In the genomic region with DNA sequence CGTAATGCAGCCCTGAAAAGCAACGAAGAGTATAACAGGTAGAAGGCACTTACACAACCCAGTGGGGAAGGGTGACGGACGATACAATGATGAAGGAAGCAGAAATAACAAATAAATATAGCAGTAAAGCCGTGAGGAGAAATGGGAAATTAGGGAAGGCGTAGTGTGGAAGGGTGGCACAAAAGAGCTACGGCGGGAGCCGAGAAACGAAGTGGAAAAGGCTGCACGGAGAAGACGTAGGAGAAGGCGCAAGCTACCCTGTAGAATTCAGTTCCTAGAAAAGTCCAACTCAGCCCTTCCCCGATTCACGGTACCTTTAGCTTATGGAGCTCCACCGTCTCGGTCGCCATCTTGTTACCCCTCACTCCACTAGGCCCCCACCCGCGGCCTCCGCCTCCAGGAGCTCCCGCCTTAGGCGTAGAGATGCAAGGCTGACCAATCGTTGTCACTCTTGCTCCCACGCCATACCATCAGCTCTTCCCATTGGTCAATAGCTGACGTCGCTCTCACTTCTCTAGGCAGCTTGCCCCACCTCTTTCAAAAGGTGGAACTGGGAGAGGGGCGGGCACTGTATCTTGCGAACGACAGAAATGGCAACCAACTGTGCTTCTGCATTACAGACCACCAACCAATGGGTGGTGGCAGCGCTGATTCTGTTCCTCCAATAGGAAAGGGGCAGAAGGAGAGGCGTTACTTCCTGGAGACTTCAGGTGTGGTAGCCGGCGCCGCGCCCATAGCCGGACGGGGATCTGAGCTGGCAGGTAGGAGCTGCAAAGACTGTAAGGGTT, we compare ENCODE assay signal across 1 cellular context.
TF ChIP-seq lines count a peak whose summit lies in the region.

A gene with protein sequence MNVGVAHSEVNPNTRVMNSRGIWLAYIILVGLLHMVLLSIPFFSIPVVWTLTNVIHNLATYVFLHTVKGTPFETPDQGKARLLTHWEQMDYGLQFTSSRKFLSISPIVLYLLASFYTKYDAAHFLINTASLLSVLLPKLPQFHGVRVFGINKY (plus strand): TSS at position 690 of the 788 bp plus-strand sequence. CDS start 959 bp downstream, outside the sequence.
Gene SARNP, minus strand, starts transcription at position 373 of the 788 bp plus-strand sequence. Its CDS starts 23 bp downstream, at position 350.

TF ChIP-seq in K562, 482 proteins besides CTCF, POLR2A, EP300 and RAD21 (continued from another document and continues in another):
- TF ChIP-seq, protein P1, sequence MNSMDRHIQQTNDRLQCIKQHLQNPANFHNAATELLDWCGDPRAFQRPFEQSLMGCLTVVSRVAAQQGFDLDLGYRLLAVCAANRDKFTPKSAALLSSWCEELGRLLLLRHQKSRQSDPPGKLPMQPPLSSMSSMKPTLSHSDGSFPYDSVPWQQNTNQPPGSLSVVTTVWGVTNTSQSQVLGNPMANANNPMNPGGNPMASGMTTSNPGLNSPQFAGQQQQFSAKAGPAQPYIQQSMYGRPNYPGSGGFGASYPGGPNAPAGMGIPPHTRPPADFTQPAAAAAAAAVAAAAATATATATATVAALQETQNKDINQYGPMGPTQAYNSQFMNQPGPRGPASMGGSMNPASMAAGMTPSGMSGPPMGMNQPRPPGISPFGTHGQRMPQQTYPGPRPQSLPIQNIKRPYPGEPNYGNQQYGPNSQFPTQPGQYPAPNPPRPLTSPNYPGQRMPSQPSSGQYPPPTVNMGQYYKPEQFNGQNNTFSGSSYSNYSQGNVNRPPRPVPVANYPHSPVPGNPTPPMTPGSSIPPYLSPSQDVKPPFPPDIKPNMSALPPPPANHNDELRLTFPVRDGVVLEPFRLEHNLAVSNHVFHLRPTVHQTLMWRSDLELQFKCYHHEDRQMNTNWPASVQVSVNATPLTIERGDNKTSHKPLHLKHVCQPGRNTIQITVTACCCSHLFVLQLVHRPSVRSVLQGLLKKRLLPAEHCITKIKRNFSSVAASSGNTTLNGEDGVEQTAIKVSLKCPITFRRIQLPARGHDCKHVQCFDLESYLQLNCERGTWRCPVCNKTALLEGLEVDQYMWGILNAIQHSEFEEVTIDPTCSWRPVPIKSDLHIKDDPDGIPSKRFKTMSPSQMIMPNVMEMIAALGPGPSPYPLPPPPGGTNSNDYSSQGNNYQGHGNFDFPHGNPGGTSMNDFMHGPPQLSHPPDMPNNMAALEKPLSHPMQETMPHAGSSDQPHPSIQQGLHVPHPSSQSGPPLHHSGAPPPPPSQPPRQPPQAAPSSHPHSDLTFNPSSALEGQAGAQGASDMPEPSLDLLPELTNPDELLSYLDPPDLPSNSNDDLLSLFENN (IDR thresholded peaks at IDR 0.05; ENCODE audit: low read depth in 2 of 2, low read length in 2 of 2), result peak in 1 of 2 experiments; percentile 13; a peak in 1 of 4 replicates
- TF ChIP-seq SAFB2 (IDR thresholded peaks at IDR 0.05; ENCODE audit: borderline replicate concordance, low read depth, low read length, severe bottlenecking), result no peak
- TF ChIP-seq U2AF1 (optimal IDR thresholded peaks at IDR 0.05; ENCODE audit: low read depth, low read length), result no peak
- TF ChIP-seq ZNF583 (CRISPR knock-in tag; IDR thresholded peaks at IDR 0.05), result 0 out of 2 replicates have a peak, but pooled peaks have one; percentile 28
- TF ChIP-seq MCM7 (IDR thresholded peaks at IDR 0.05), result no peak
- 0 out of 2 replicates have a peak, but pooled peaks have one; percentile 0 for TF ChIP-seq ZNF384 (IDR thresholded peaks at IDR 0.05; ENCODE audit: low read depth, low read length)
- no peak for TF ChIP-seq MYNN (IDR thresholded peaks at IDR 0.05)
- TF ChIP-seq MYNN (CRISPR knock-in tag; IDR thresholded peaks at IDR 0.05), result no peak
- no peak for TF ChIP-seq ZNF507 (tag; conservative IDR thresholded peaks at IDR 0.05)
- 0 out of 2 replicates have a peak, but pooled peaks have one; percentile 76 for TF ChIP-seq ZNF12 (CRISPR knock-in tag; IDR thresholded peaks at IDR 0.05)
- no peak for TF ChIP-seq PURB (CRISPR knock-in tag; IDR thresholded peaks at IDR 0.05; ENCODE audit: low read depth)
- TF ChIP-seq CTCFL (IDR thresholded peaks at IDR 0.05; ENCODE audit: borderline replicate concordance, insufficient read depth, low read depth, low read length, poor library complexity, severe bottlenecking), result no peak
- no peak for TF ChIP-seq ZNF224 (CRISPR knock-in tag; IDR thresholded peaks at IDR 0.05)
- no peak for TF ChIP-seq CHCHD3 (CRISPR knock-in tag; IDR thresholded peaks at IDR 0.05)
- no peak for TF ChIP-seq ETV6 (IDR thresholded peaks at IDR 0.05; ENCODE audit: borderline replicate concordance in 1 of 2, low read depth in 2 of 2, low read length in 1 of 2)
- TF ChIP-seq ETV6 (CRISPR knock-in tag; IDR thresholded peaks at IDR 0.05; ENCODE audit: borderline replicate concordance), result no peak
- no peak for TF ChIP-seq KLF6 (CRISPR knock-in tag; IDR thresholded peaks at IDR 0.05; ENCODE audit: borderline replicate concordance)
- no peak for TF ChIP-seq NUFIP1 (IDR thresholded peaks at IDR 0.05; ENCODE audit: partially characterized antibody)
- TF ChIP-seq, protein P2, sequence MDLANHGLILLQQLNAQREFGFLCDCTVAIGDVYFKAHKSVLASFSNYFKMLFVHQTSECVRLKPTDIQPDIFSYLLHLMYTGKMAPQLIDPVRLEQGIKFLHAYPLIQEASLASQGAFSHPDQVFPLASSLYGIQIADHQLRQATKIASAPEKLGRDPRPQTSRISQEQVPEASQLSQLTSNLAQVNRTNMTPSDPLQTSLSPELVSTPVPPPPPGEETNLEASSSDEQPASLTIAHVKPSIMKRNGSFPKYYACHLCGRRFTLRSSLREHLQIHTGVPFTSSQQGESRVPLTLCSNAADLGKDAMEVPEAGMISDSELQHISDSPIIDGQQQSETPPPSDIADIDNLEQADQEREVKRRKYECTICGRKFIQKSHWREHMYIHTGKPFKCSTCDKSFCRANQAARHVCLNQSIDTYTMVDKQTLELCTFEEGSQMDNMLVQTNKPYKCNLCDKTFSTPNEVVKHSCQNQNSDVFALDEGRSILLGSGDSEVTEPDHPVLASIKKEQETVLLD (IDR thresholded peaks at IDR 0.05), result no peak
- TF ChIP-seq, protein P3, sequence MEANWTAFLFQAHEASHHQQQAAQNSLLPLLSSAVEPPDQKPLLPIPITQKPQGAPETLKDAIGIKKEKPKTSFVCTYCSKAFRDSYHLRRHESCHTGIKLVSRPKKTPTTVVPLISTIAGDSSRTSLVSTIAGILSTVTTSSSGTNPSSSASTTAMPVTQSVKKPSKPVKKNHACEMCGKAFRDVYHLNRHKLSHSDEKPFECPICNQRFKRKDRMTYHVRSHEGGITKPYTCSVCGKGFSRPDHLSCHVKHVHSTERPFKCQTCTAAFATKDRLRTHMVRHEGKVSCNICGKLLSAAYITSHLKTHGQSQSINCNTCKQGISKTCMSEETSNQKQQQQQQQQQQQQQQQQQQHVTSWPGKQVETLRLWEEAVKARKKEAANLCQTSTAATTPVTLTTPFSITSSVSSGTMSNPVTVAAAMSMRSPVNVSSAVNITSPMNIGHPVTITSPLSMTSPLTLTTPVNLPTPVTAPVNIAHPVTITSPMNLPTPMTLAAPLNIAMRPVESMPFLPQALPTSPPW (CRISPR knock-in tag; IDR thresholded peaks at IDR 0.05), result peak; percentile 95
- peak; percentile 83 for TF ChIP-seq POLR2G (IDR thresholded peaks at IDR 0.05; ENCODE audit: low read depth, low read length)
- no peak for TF ChIP-seq ZNF174 (CRISPR knock-in tag; IDR thresholded peaks at IDR 0.05)
- TF ChIP-seq, protein P4, sequence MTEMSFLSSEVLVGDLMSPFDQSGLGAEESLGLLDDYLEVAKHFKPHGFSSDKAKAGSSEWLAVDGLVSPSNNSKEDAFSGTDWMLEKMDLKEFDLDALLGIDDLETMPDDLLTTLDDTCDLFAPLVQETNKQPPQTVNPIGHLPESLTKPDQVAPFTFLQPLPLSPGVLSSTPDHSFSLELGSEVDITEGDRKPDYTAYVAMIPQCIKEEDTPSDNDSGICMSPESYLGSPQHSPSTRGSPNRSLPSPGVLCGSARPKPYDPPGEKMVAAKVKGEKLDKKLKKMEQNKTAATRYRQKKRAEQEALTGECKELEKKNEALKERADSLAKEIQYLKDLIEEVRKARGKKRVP (CRISPR knock-in tag; IDR thresholded peaks at IDR 0.05), result no peak
- TF ChIP-seq NFE2L1 (tag; IDR thresholded peaks at IDR 0.05; ENCODE audit: borderline replicate concordance, low read depth), result no peak
- no peak for TF ChIP-seq HNRNPL (IDR thresholded peaks at IDR 0.05; ENCODE audit: low read depth, low read length)
- TF ChIP-seq, protein P5, sequence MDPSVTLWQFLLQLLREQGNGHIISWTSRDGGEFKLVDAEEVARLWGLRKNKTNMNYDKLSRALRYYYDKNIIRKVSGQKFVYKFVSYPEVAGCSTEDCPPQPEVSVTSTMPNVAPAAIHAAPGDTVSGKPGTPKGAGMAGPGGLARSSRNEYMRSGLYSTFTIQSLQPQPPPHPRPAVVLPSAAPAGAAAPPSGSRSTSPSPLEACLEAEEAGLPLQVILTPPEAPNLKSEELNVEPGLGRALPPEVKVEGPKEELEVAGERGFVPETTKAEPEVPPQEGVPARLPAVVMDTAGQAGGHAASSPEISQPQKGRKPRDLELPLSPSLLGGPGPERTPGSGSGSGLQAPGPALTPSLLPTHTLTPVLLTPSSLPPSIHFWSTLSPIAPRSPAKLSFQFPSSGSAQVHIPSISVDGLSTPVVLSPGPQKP (CRISPR knock-in tag; IDR thresholded peaks at IDR 0.05), result no peak
- peak; percentile 72 for TF ChIP-seq POLR2B (IDR thresholded peaks at IDR 0.05; ENCODE audit: low read depth, partially characterized antibody)
- no peak for TF ChIP-seq GTF2A2 (tag; IDR thresholded peaks at IDR 0.05)
- TF ChIP-seq POLR2AphosphoS2 (IDR thresholded peaks at IDR 0.05; ENCODE audit: low read length), result no peak
- TF ChIP-seq ZNF655 (CRISPR knock-in tag; IDR thresholded peaks at IDR 0.05), result no peak
- TF ChIP-seq TFAP4 (CRISPR knock-in tag; IDR thresholded peaks at IDR 0.05; ENCODE audit: borderline replicate concordance), result peak; percentile 72; the same call in 1 of the 2 replicates
- no peak for TF ChIP-seq ZNF445 (CRISPR knock-in tag; IDR thresholded peaks at IDR 0.05; ENCODE audit: low read depth)
- TF ChIP-seq KHSRP (IDR thresholded peaks at IDR 0.05), result 0 out of 2 replicates have a peak, but pooled peaks have one; percentile 46
- no peak for TF ChIP-seq ATF2 (CRISPR knock-in tag; IDR thresholded peaks at IDR 0.05)
- TF ChIP-seq XRCC4 (IDR thresholded peaks at IDR 0.05; ENCODE audit: extremely low read depth, insufficient read depth, insufficient read length), result no peak
- TF ChIP-seq NCOA1 (IDR thresholded peaks at IDR 0.05; ENCODE audit: low read depth), result 0 out of 2 replicates have a peak, but pooled peaks have one; percentile 35
- TF ChIP-seq ZNF165 (CRISPR knock-in tag; IDR thresholded peaks at IDR 0.05; ENCODE audit: borderline replicate concordance), result no peak
- peak; percentile 93 for TF ChIP-seq TAF9B (IDR thresholded peaks at IDR 0.05; ENCODE audit: partially characterized antibody)
- peak; percentile 79 for TF ChIP-seq C11orf30 (IDR thresholded peaks at IDR 0.05; ENCODE audit: low read depth)
- no peak; the same call in 1 of the 2 replicates for TF ChIP-seq NR2C1 (IDR thresholded peaks at IDR 0.05)
- no peak for TF ChIP-seq NR2C1 (tag; IDR thresholded peaks at IDR 0.05)
- TF ChIP-seq FOXJ3 (CRISPR knock-in tag; IDR thresholded peaks at IDR 0.05), result no peak
- no peak for TF ChIP-seq ZNF232 (CRISPR knock-in tag; IDR thresholded peaks at IDR 0.05)
- TF ChIP-seq, protein P6, sequence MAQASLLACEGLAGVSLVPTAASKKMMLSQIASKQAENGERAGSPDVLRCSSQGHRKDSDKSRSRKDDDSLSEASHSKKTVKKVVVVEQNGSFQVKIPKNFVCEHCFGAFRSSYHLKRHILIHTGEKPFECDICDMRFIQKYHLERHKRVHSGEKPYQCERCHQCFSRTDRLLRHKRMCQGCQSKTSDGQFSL (CRISPR knock-in tag; IDR thresholded peaks at IDR 0.05), result no peak
- TF ChIP-seq, protein P6 (tag; IDR thresholded peaks at IDR 0.05), result no peak
- TF ChIP-seq SPI1 (IDR thresholded peaks at IDR 0.05; ENCODE audit: borderline replicate concordance, low read depth, low read length), result peak; percentile 79
- TF ChIP-seq COPS2 (conservative IDR thresholded peaks at IDR 0.05), result no peak
